ENCODE assay signal across 31 cellular contexts in genomic region chr9:137017791-137018497, GRCh38. TPM values are rescaled to one million over a fixed set of nuclear protein-coding genes. Genes with fewer than 3 reads are reported as not detected.
"Had no signal": no experiment of that assay in that cellular context is flagged by ENCODE, and none has a peak within 500 bp of the region (broad histone marks: within the 10 kb centered on the region; RNA-seq: fewer than 3 reads in every experiment).

No MANE protein-coding gene starts in this region.

- H3K9me3 ChIP-seq: ascending aorta, Peyer's patch, SJSA1, SK-N-SH had no signal

- H3K9me2 ChIP-seq: SK-N-SH had no signal

- H3K4me1 ChIP-seq: ascending aorta, SJSA1 had no signal

- H3K4me2 ChIP-seq: SK-N-SH had no signal

- H3K27ac ChIP-seq: ascending aorta, cardiac muscle cell, Peyer's patch, SJSA1, VCaP had no signal

- H3K36me3 Mint-ChIP-seq: activated naive CD4-positive, alpha-beta T cell treated with anti-CD3 and anti-CD28 coated beads, Interleukin-2, amount 50 U/mL, for 24 hours had no signal

- H3K4me3 ChIP-seq: ascending aorta, cardiac muscle cell, Peyer's patch, SJSA1 had no signal

- H3K27ac Mint-ChIP-seq: activated CD4-positive, alpha-beta T cell treated with anti-CD3 and anti-CD28 coated beads, Interleukin-2, amount 10 ng/mL, durations not matched to agents 7 days and 5 days; activated CD8-positive, alpha-beta T cell treated with anti-CD3 and anti-CD28 coated beads, Interleukin-2, amount 10 ng/mL, durations not matched to agents 7 days and 5 days; activated naive CD4-positive, alpha-beta T cell treated with anti-CD3 and anti-CD28 coated beads, Interleukin-2, amount 50 U/mL, for 24 hours; activated naive CD8-positive, alpha-beta T cell treated with anti-CD3 and anti-CD28 coated beads, Interleukin-2, amount 10 ng/mL, durations not matched to agents 7 days and 5 days; activated T-cell treated with anti-CD3 and anti-CD28 coated beads, Interleukin-2, amount 50 U/mL, for 24 hours; activated T-helper 2 cell treated with anti-CD3 and anti-CD28 coated beads, Interferon-gamma antibody, Interleukin-2, Interleukin-4, amounts not matched to agents 10 μg/mL and 5 μg/mL and 100 μg/mL, durations not matched to agents 14 hours and 24 hours and 36 hours; T-helper 1 cell treated with Interleukin-12 subunit alpha and Interleukin-12 subunit beta and Interleukin-4 antibody, amounts not matched to agents 30 μg/mL and 1 μg/mL, for 36 hours; T-helper 2 cell treated with Interferon-gamma antibody and Interleukin-4, amounts not matched to agents 5 μg/mL and 100 μg/mL, for 36 hours had no signal

- FAIRE-seq: TTC549 had no signal

- DNase-seq: activated CD4-positive, alpha-beta T cell treated with anti-CD3 and anti-CD28 coated beads, Interleukin-2, amount 10 ng/mL, durations not matched to agents 7 days and 5 days; activated CD4-positive, alpha-beta T cell treated with anti-CD3 and anti-CD28 coated beads, Interleukin-2, amount 50 U/mL, for 48 hours; activated CD8-positive, alpha-beta T cell treated with anti-CD3 and anti-CD28 coated beads, Interleukin-2, amount 10 ng/mL, durations not matched to agents 7 days and 5 days; activated gamma-delta T cell; activated naive CD4-positive, alpha-beta T cell treated with Interleukin-2 at 50 U/mL for 16 hours; activated naive CD8-positive, alpha-beta T cell treated with anti-CD3 and anti-CD28 coated beads, Interleukin-2, amount 10 ng/mL, durations not matched to agents 7 days and 5 days; activated T-cell treated with anti-CD3 and anti-CD28 coated beads, Interleukin-2, amount 50 U/mL, for 24 hours; amygdala; NCI-H1105; NCI-H1417 treated with DMSO at 0.1 percent for 48 hours; NCI-H1930; NCI-H2081 treated with DMSO at 0.1 percent for 48 hours; NCI-H345; NCI-H524 treated with DMSO at 0.1 percent for 48 hours; Peyer's patch; RPMI8226; SHP77 treated with DMSO at 0.1 percent for 48 hours; SK-N-SH had no signal

- H3K27me3 ChIP-seq: ascending aorta, cardiac muscle cell, Peyer's patch, SJSA1 had no signal

- H3K9me3 Mint-ChIP-seq: activated CD4-positive, alpha-beta T cell treated with anti-CD3 and anti-CD28 coated beads, Interleukin-2, amount 10 ng/mL, durations not matched to agents 7 days and 5 days; activated naive CD4-positive, alpha-beta T cell treated with anti-CD3 and anti-CD28 coated beads, Interleukin-2, amount 50 U/mL, for 24 hours; activated naive CD8-positive, alpha-beta T cell treated with anti-CD3 and anti-CD28 coated beads, Interleukin-2, amount 10 ng/mL, durations not matched to agents 7 days and 5 days; activated T-cell treated with anti-CD3 and anti-CD28 coated beads, Interleukin-2, amount 50 U/mL, for 24 hours; activated T-helper 2 cell treated with anti-CD3 and anti-CD28 coated beads, Interferon-gamma antibody, Interleukin-2, Interleukin-4, amounts not matched to agents 10 μg/mL and 5 μg/mL and 100 μg/mL, durations not matched to agents 14 hours and 24 hours and 36 hours; central memory CD8-positive, alpha-beta T cell; T-helper 1 cell treated with Interleukin-12 subunit alpha and Interleukin-12 subunit beta and Interleukin-4 antibody, amounts not matched to agents 30 μg/mL and 1 μg/mL, for 36 hours; T-helper 2 cell treated with Interferon-gamma antibody and Interleukin-4, amounts not matched to agents 5 μg/mL and 100 μg/mL, for 36 hours had no signal

- H3K27me3 Mint-ChIP-seq: activated CD4-positive, alpha-beta T cell treated with anti-CD3 and anti-CD28 coated beads, Interleukin-2, amount 10 ng/mL, durations not matched to agents 7 days and 5 days; activated naive CD4-positive, alpha-beta T cell treated with anti-CD3 and anti-CD28 coated beads, Interleukin-2, amount 50 U/mL, for 24 hours; activated naive CD8-positive, alpha-beta T cell treated with anti-CD3 and anti-CD28 coated beads, Interleukin-2, amount 10 ng/mL, durations not matched to agents 7 days and 5 days; activated T-cell treated with anti-CD3 and anti-CD28 coated beads, Interleukin-2, amount 50 U/mL, for 24 hours; central memory CD8-positive, alpha-beta T cell had no signal

- H3K9ac ChIP-seq: SK-N-SH had no signal

- H3K36me3 ChIP-seq: SJSA1 had no signal

- H3K4me1 Mint-ChIP-seq: activated naive CD4-positive, alpha-beta T cell treated with anti-CD3 and anti-CD28 coated beads, Interleukin-2, amount 50 U/mL, for 24 hours; activated naive CD8-positive, alpha-beta T cell treated with anti-CD3 and anti-CD28 coated beads, Interleukin-2, amount 10 ng/mL, durations not matched to agents 7 days and 5 days had no signal

- ATAC-seq: activated CD8-positive, alpha-beta T cell treated with anti-CD3 and anti-CD28 coated beads, Interleukin-2, amount 10 ng/mL, durations not matched to agents 7 days and 5 days had no signal

- H3K4me3 Mint-ChIP-seq: activated CD4-positive, alpha-beta T cell treated with anti-CD3 and anti-CD28 coated beads, Interleukin-2, amount 10 ng/mL, durations not matched to agents 7 days and 5 days; activated CD8-positive, alpha-beta T cell treated with anti-CD3 and anti-CD28 coated beads, Interleukin-2, amount 10 ng/mL, durations not matched to agents 7 days and 5 days; activated naive CD4-positive, alpha-beta T cell treated with anti-CD3 and anti-CD28 coated beads, Interleukin-2, amount 50 U/mL, for 24 hours; activated naive CD8-positive, alpha-beta T cell treated with anti-CD3 and anti-CD28 coated beads, Interleukin-2, amount 10 ng/mL, durations not matched to agents 7 days and 5 days; activated T-cell treated with anti-CD3 and anti-CD28 coated beads, Interleukin-2, amount 50 U/mL, for 24 hours; central memory CD8-positive, alpha-beta T cell; T-helper 1 cell treated with Interleukin-12 subunit alpha and Interleukin-12 subunit beta and Interleukin-4 antibody, amounts not matched to agents 30 μg/mL and 1 μg/mL, for 36 hours; T-helper 2 cell treated with Interferon-gamma antibody and Interleukin-4, amounts not matched to agents 5 μg/mL and 100 μg/mL, for 36 hours had no signal

RNA-seq across cellular contexts. Expression of gene FUT7, which starts 13.9 kb away (rescaled TPM):
- total RNA-seq: activated T-helper 2 cell treated with anti-CD3 and anti-CD28 coated beads, Interferon-gamma antibody, Interleukin-2, Interleukin-4, amounts not matched to agents 10 μg/mL and 5 μg/mL and 100 μg/mL, durations not matched to agents 14 hours and 24 hours and 36 hours; ascending aorta; cardiac muscle cell; chondrocyte; M059J; NCI-H460; Peyer's patch; SJSA1 had no signal
- polyA plus RNA-seq: cardiac muscle cell, SK-N-SH had no signal

RNA-seq across cellular contexts. Expression of gene CLIC3, which starts 21.6 kb away (rescaled TPM):
- total RNA-seq: activated T-helper 2 cell treated with anti-CD3 and anti-CD28 coated beads, Interferon-gamma antibody, Interleukin-2, Interleukin-4, amounts not matched to agents 10 μg/mL and 5 μg/mL and 100 μg/mL, durations not matched to agents 14 hours and 24 hours and 36 hours; cardiac muscle cell had no signal

RNA-seq across cellular contexts. Expression of gene NPDC1, which starts 28.0 kb away (rescaled TPM):
- total RNA-seq: SJSA1 had no signal
